ENCODE assay signal across 8 cellular contexts in genomic region chr21:17819878-17820232, GRCh38. TPM values are rescaled to one million over a fixed set of nuclear protein-coding genes. Genes with fewer than 3 reads are reported as not detected.
DNase-seq lines count a peak whose midpoint lies in the region; ATAC-seq and TF ChIP-seq lines count a peak whose summit lies in the region.

No MANE protein-coding gene starts in this region.

- ATAC-seq in GM21367 (IDR thresholded peaks at IDR 0.05; ENCODE audit: unreplicated experiment) (peak; percentile 67), HG03558 (IDR thresholded peaks at IDR 0.05; ENCODE audit: extremely low read depth, unreplicated experiment) (peak; percentile 77)

- H3K27me3 ChIP-seq in SU-DHL-6 (ENCODE audit: low read length), result no peaks in the 10 kb centered on the region
- H3K27me3 ChIP-seq in esophagus muscularis mucosa, result no peaks in the 10 kb centered on the region
- no peaks in the 10 kb centered on the region for H3K27me3 ChIP-seq in osteoblast (ENCODE audit: insufficient read depth, low read length)

- WGBS in esophagus muscularis mucosa, result 2% methylated on average over 6 of the region's 6 CpGs

- no peak for TF ChIP-seq CTCF in GM10248 (IDR thresholded peaks at IDR 0.05; ENCODE audit: control extremely low read depth, extremely low read depth, low read depth, missing control alignments)
- TF ChIP-seq CTCF in SU-DHL-6 (IDR thresholded peaks at IDR 0.05; ENCODE audit: insufficient read depth, low read length, poor library complexity, severe bottlenecking), result no peak
- TF ChIP-seq CTCF in esophagus muscularis mucosa (IDR thresholded peaks at IDR 0.05), result no peak
- TF ChIP-seq CTCF in osteoblast (IDR thresholded peaks at IDR 0.05; ENCODE audit: extremely low read depth, low read depth, low read length), result no peak

- peak overlapping the region; percentile 84 for H3K27ac ChIP-seq in SU-DHL-6 (ENCODE audit: low read depth, low read length)
- peak overlapping the region; percentile 85 to 94 (median 93) for H3K27ac ChIP-seq in esophagus muscularis mucosa (replicated peaks in 1 of 4)
- peak overlapping the region; percentile 95 for H3K27ac ChIP-seq in osteoblast (ENCODE audit: low read depth, low read length)

- peaks cover 33% of the 10 kb centered on the region for H3K36me3 ChIP-seq in SU-DHL-6 (ENCODE audit: low read length)
- H3K36me3 ChIP-seq in esophagus muscularis mucosa, result peaks cover 0 to 5% (median 0%) of the 10 kb centered on the region in 4 donors
- H3K36me3 ChIP-seq in osteoblast (ENCODE audit: insufficient read depth, low read length), result peaks cover 5% of the 10 kb centered on the region

- TF ChIP-seq POLR2A in esophagus muscularis mucosa (IDR thresholded peaks at IDR 0.05; ENCODE audit: low read depth), result no peak

- CTCF ChIA-PET in GM10248 (lab: Yijun Ruan, JAX), result interaction anchor here (1.2 kb wide), 1 partner anchor 131 kb away, joined by 4 read pairs; no protein-coding TSS in a partner anchor

- H2AFZ ChIP-seq in SU-DHL-6 (ENCODE audit: low read depth, low read length, severe bottlenecking), result peak overlapping the region; percentile 43
- peak overlapping the region; percentile 96 for H2AFZ ChIP-seq in osteoblast (ENCODE audit: low read length)

- DNase-seq in GM10248 (ENCODE audit: extremely low spot score) (peak; percentile 78), esophagus muscularis mucosa (ENCODE audit: extremely low spot score) (no peak), osteoblast (ENCODE audit: insufficient read length, low spot score, missing footprints) (no peak), LoVo (ENCODE audit: low spot score) (no peak), DMS114 treated with DMSO at 0.1 percent for 48 hours (lab: John Stamatoyannopoulos, UW; ENCODE audit: unreplicated experiment) (no peak)

- H3K4me1 ChIP-seq in esophagus muscularis mucosa (peaks cover 18 to 30% (median 30%) of the 10 kb centered on the region in 4 donors), osteoblast (ENCODE audit: insufficient read depth, low read length) (peaks cover 11% of the 10 kb centered on the region)

- POLR2A ChIA-PET in GM10248 (lab: Yijun Ruan, JAX), result interaction anchor here (1.0 kb wide), 1 partner anchor 9 kb away, joined by 5 read pairs; no protein-coding TSS in a partner anchor

- peaks cover 7% of the 10 kb centered on the region; the same call in 1 of the 2 replicates for H3F3A ChIP-seq in SU-DHL-6 (ENCODE audit: insufficient read depth)

- H3K9ac ChIP-seq in SU-DHL-6 (ENCODE audit: low read length), result peak overlapping the region; percentile 97

- peak overlapping the region; percentile 63 for H3K4me2 ChIP-seq in SU-DHL-6 (ENCODE audit: low read depth, low read length, poor library complexity, severe bottlenecking)
- peak overlapping the region; percentile 96 for H3K4me2 ChIP-seq in osteoblast (ENCODE audit: insufficient read depth, low read length)

- H3K4me3 ChIP-seq in SU-DHL-6 (ENCODE audit: insufficient read depth, low read length, poor library complexity, severe bottlenecking) (peak overlapping the region; percentile 75), esophagus muscularis mucosa (peak overlapping the region; percentile 75 to 98 (median 92)), osteoblast (ENCODE audit: insufficient read depth, low read length) (peak overlapping the region; percentile 91)

- intact Hi-C loops in esophagus muscularis mucosa (cut with DNase I), result loop anchor here (10.0 kb wide), 2 partner anchors 85 to 205 kb away; partner anchors contain the start of gene BTG3

- no peaks in the 10 kb centered on the region for H3K9me3 ChIP-seq in SU-DHL-6 (ENCODE audit: insufficient read depth, low read length)
- no peaks in the 10 kb centered on the region for H3K9me3 ChIP-seq in esophagus muscularis mucosa
- no peaks in the 10 kb centered on the region for H3K9me3 ChIP-seq in osteoblast (ENCODE audit: low read depth, low read length)

- no peak for TF ChIP-seq EP300 in esophagus muscularis mucosa (IDR thresholded peaks at IDR 0.05)

- H3K9me2 ChIP-seq in SU-DHL-6 (replicated peaks; ENCODE audit: insufficient read depth, low read length), result no peaks in the 10 kb centered on the region

- peaks cover 12% of the 10 kb centered on the region; the same call in 1 of the 2 replicates for H4K20me1 ChIP-seq in SU-DHL-6 (ENCODE audit: low read depth, low read length)
- H4K20me1 ChIP-seq in osteoblast (ENCODE audit: insufficient read depth, low read length), result peaks cover 3% of the 10 kb centered on the region

- H3K79me2 ChIP-seq in SU-DHL-6 (ENCODE audit: insufficient read depth, low read length) (peaks cover 42% of the 10 kb centered on the region), osteoblast (ENCODE audit: insufficient read depth, low read length) (peaks cover 14% of the 10 kb centered on the region)

RNA-seq across cellular contexts. Expression of gene C21orf91, which starts 0.7 kb away (rescaled TPM):
- total RNA-seq in esophagus muscularis mucosa, result 10 to 100 TPM in 1 of 4 donors, 1 to 10 TPM in 3; 7.9 to 10.9 (median 9.1) TPM
- total RNA-seq in osteoblast, result 18.1 and 19.7 TPM in 2 replicates
